In genomic region chr4:6989331-6989923, GRCh38 we compare ENCODE assay signal across 10 cellular contexts. TPM values are rescaled to one million over a fixed set of nuclear protein-coding genes. Genes with fewer than 3 reads are reported as not detected.
A peak's percentile ranks its signal among the peaks of the same experiment; 100 is the strongest.
DNase-seq lines count a peak whose midpoint lies in the region; ATAC-seq and TF ChIP-seq lines count a peak whose summit lies in the region.
"Had no signal": no experiment of that assay in that cellular context is flagged by ENCODE, and none has a peak within 500 bp of the region (broad histone marks: within the 10 kb centered on the region; RNA-seq: fewer than 3 reads in every experiment).

No MANE protein-coding gene starts in this region.

- H3K36me3 ChIP-seq in CD4-positive, CD25-positive, alpha-beta regulatory T cell (ENCODE audit: control insufficient read depth, insufficient read depth, low read length), result peaks cover 20% of the 10 kb centered on the region

- H3K4me3 Mint-ChIP-seq in CD4-positive, CD25-positive, alpha-beta regulatory T cell, result peak overlapping the region; percentile 92 to 99 (median 96)
- peak overlapping the region; percentile 98 for H3K4me3 Mint-ChIP-seq in activated naive CD8-positive, alpha-beta T cell
- peak overlapping the region; percentile 64 for H3K4me3 Mint-ChIP-seq in natural killer cell

- no peak overlapping the region for H3K4me3 ChIP-seq in CD4-positive, CD25-positive, alpha-beta regulatory T cell (ENCODE audit: low read depth, low read length)
- H3K4me3 ChIP-seq in HL-60 (replicated peaks; ENCODE audit: insufficient read depth, low read length), result no peak overlapping the region
- H3K4me3 ChIP-seq: transverse colon had no signal

- no peaks in the 10 kb centered on the region for H3K9me3 Mint-ChIP-seq in CD4-positive, CD25-positive, alpha-beta regulatory T cell
- H3K9me3 Mint-ChIP-seq in activated naive CD8-positive, alpha-beta T cell (ENCODE audit: low read depth), result no peaks in the 10 kb centered on the region
- no peaks in the 10 kb centered on the region for H3K9me3 Mint-ChIP-seq in natural killer cell

- H3K4me1 ChIP-seq in CD4-positive, CD25-positive, alpha-beta regulatory T cell (ENCODE audit: control insufficient read depth, insufficient read depth, low read length, poor library complexity, severe bottlenecking), result peaks cover 60% of the 10 kb centered on the region

- peaks cover 7% of the 10 kb centered on the region for H3K36me3 Mint-ChIP-seq in CD4-positive, CD25-positive, alpha-beta regulatory T cell
- no peaks in the 10 kb centered on the region for H3K36me3 Mint-ChIP-seq in activated naive CD8-positive, alpha-beta T cell
- no peaks in the 10 kb centered on the region for H3K36me3 Mint-ChIP-seq in natural killer cell

- no peaks in the 10 kb centered on the region for H3K9me3 ChIP-seq in CD4-positive, CD25-positive, alpha-beta regulatory T cell (ENCODE audit: control insufficient read depth in 2 of 2, low read length in 2 of 2)
- H3K9me3 ChIP-seq: transverse colon had no signal

- TF ChIP-seq CTCF in HL-60 (IDR thresholded peaks at IDR 0.05; ENCODE audit: insufficient read depth, low read length), result no peak
- TF ChIP-seq CTCF in natural killer cell (IDR thresholded peaks at IDR 0.05), result no peak

- no peak for ATAC-seq in CD4-positive, CD25-positive, alpha-beta regulatory T cell (ENCODE audit: low read depth in 2 of 2)
- ATAC-seq in natural killer cell, result no peak

- H3K27me3 Mint-ChIP-seq in CD4-positive, CD25-positive, alpha-beta regulatory T cell, result no peaks in the 10 kb centered on the region
- no peaks in the 10 kb centered on the region for H3K27me3 Mint-ChIP-seq in activated naive CD8-positive, alpha-beta T cell
- H3K27me3 Mint-ChIP-seq in natural killer cell (ENCODE audit: low read depth in 2 of 2), result no peaks in the 10 kb centered on the region

- intact Hi-C loops in natural killer cell (cut with micrococcal nuclease), result loop anchor here (5.0 kb wide), 1 partner anchor 317 kb away; a partner anchor contains a TSS

- H3K27ac Mint-ChIP-seq in CD4-positive, CD25-positive, alpha-beta regulatory T cell, result no peak overlapping the region
- H3K27ac Mint-ChIP-seq in activated naive CD8-positive, alpha-beta T cell, result peak overlapping the region; percentile 64
- H3K27ac Mint-ChIP-seq in natural killer cell, result no peak overlapping the region

- peaks cover 22 to 86% (median 67%) of the 10 kb centered on the region in 4 donors for H3K4me1 Mint-ChIP-seq in CD4-positive, CD25-positive, alpha-beta regulatory T cell
- H3K4me1 Mint-ChIP-seq in activated naive CD8-positive, alpha-beta T cell (ENCODE audit: low read depth), result peaks cover 71% of the 10 kb centered on the region
- peaks cover 63 to 64% of the 10 kb centered on the region in 2 donors for H3K4me1 Mint-ChIP-seq in natural killer cell

- no peaks in the 10 kb centered on the region for H3K27me3 ChIP-seq in CD4-positive, CD25-positive, alpha-beta regulatory T cell (ENCODE audit: control insufficient read depth, insufficient read depth, low read length)
- no peaks in the 10 kb centered on the region for H3K27me3 ChIP-seq in HL-60 (ENCODE audit: insufficient read depth, poor library complexity, severe bottlenecking)
- H3K27me3 ChIP-seq: transverse colon had no signal

- no peak overlapping the region for H3K27ac ChIP-seq in CD4-positive, CD25-positive, alpha-beta regulatory T cell (ENCODE audit: insufficient read depth, low read length, poor library complexity, severe bottlenecking)
- H3K27ac ChIP-seq in HL-60 (replicated peaks), result peak overlapping the region; percentile 24

- no peak for DNase-seq in CD4-positive, CD25-positive, alpha-beta regulatory T cell
- DNase-seq in HL-60 (ENCODE audit: low read depth in 1 of 2, low spot score in 1 of 2), result peak in 1 of 2 experiments; percentile 69
- DNase-seq in natural killer cell, result no peak
- DNase-seq in GDM1 (lab: John Stamatoyannopoulos, UW), result no peak
- no peak for DNase-seq in NCI-H446 treated with DMSO at 0.1 percent for 48 hours (lab: John Stamatoyannopoulos, UW)
- DNase-seq in NCI-H2107 (lab: John Stamatoyannopoulos, UW), result no peak
- DNase-seq: DMS53, NCI-H1436 treated with DMSO at 0.1 percent for 48 hours, transverse colon had no signal

RNA-seq across cellular contexts. Expression of gene TADA2B, which starts 53.7 kb away (rescaled TPM):
- 36.6 TPM for total RNA-seq in CD4-positive, CD25-positive, alpha-beta regulatory T cell
- 1 to 10 TPM; 3.0 to 3.9 (median 3.6) TPM for polyA plus RNA-seq in CD4-positive, CD25-positive, alpha-beta regulatory T cell
- 10 to 100 TPM; 22.7 to 36.3 (median 35.9) TPM for total RNA-seq in natural killer cell
